Comparison of ENCODE assay signal across 25 cellular contexts in the genomic region with DNA sequence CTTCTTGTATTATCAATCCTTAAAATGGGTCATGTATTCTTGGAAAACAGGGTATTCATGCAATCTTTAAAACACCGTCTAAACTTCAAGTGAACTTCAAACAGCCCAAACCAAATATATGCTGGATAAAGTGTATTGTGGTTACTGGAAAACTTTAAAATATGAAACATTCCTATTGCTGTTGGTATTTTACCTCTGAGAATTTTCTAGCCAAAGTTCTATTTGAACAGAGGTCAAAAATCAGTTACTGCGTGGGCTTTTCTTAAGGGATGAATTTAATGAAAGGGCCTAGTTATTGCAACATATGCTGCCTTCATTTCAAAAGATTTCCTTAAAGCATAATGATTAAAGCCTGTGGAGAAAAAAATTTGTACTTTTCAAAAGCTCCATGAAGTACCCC.
DNase-seq lines count a peak whose midpoint lies in the region; ATAC-seq and TF ChIP-seq lines count a peak whose summit lies in the region.
"Had no signal": no experiment of that assay in that cellular context is flagged by ENCODE, and none has a peak within 500 bp of the region (broad histone marks: within the 10 kb centered on the region; RNA-seq: fewer than 3 reads in every experiment).

No MANE protein-coding gene starts in this region.

- CTCF ChIA-PET in mammary epithelial cell (lab: Charles Lee; ENCODE audit: low non-redundant PET), result no interaction called here

- peak overlapping the region; percentile 4 to 79 for H3K27ac ChIP-seq in breast epithelium
- H3K27ac ChIP-seq in mammary epithelial cell (ENCODE audit: insufficient read depth, low read depth, low read length), result no peak overlapping the region
- peak overlapping the region; percentile 36; the same call in 1 of the 2 replicates for H3K27ac ChIP-seq in SK-N-MC
- H3K27ac ChIP-seq: SJSA1, thoracic aorta, uterus had no signal

- no peak for TF ChIP-seq POLR2A in breast epithelium (IDR thresholded peaks at IDR 0.05)

- no peak for ATAC-seq in GM19397 (IDR thresholded peaks at IDR 0.05; ENCODE audit: unreplicated experiment)
- no peak for ATAC-seq in HG02588 (IDR thresholded peaks at IDR 0.05; ENCODE audit: unreplicated experiment)
- ATAC-seq: activated CD8-positive, alpha-beta T cell treated with anti-CD3 and anti-CD28 coated beads, Interleukin-2, amount 10 ng/mL, durations not matched to agents 7 days and 5 days; effector memory CD8-positive, alpha-beta T cell; Panc1; stimulated activated naive B cell treated with anti-CD40 and anti-IgM and Interleukin-4, amounts not matched to agents 10 μg/mL and 1 μg/mL and 100 μg/mL, for 72 hours had no signal

- TF ChIP-seq CTCF in breast epithelium (IDR thresholded peaks at IDR 0.05) (no peak), mammary epithelial cell (conservative IDR thresholded peaks at IDR 0.05 in 1 of 2, IDR thresholded peaks at IDR 0.05 in 1 of 2; ENCODE audit: extremely low read depth in 1 of 2, insufficient read depth in 1 of 2, low read depth in 1 of 2, low read length in 2 of 2) (no peak)

- in situ Hi-C loops in mammary epithelial cell (cut with MboI; ENCODE audit: low sequenced_read_pairs in 2 of 2), result no loop called here

- H3K4me3 ChIP-seq in breast epithelium, result no peak overlapping the region
- no peak overlapping the region for H3K4me3 ChIP-seq in mammary epithelial cell (replicated peaks in 1 of 3; ENCODE audit: insufficient read depth in 1 of 3, low read depth in 2 of 3, low read length in 3 of 3)
- no peak overlapping the region for H3K4me3 ChIP-seq in SK-N-MC
- H3K4me3 ChIP-seq in skeletal muscle cell (ENCODE audit: low read depth, low read length), result no peak overlapping the region
- H3K4me3 ChIP-seq: SJSA1, thoracic aorta, uterus had no signal

- no peak overlapping the region for H2AFZ ChIP-seq in mammary epithelial cell (ENCODE audit: low read depth, low read length)

- intact Hi-C loops in breast epithelium (cut with DNase I; ENCODE audit: low total_unique reads), result loop anchor here (5.0 kb wide), 1 partner anchor 686 kb away; no protein-coding TSS in a partner anchor
- intact Hi-C loops in mammary epithelial cell (cut with micrococcal nuclease), result no loop called here

- no peak overlapping the region for H3K9ac ChIP-seq in mammary epithelial cell (ENCODE audit: insufficient read depth, low read length)
- H3K9ac ChIP-seq in SK-N-MC (ENCODE audit: insufficient read length), result no peak overlapping the region

- no peaks in the 10 kb centered on the region for H3K9me3 ChIP-seq in breast epithelium
- no peaks in the 10 kb centered on the region for H3K9me3 ChIP-seq in mammary epithelial cell (replicated peaks; ENCODE audit: insufficient read depth, low read length)
- no peaks in the 10 kb centered on the region for H3K9me3 ChIP-seq in SK-N-MC (ENCODE audit: low read depth, low read length)
- H3K9me3 ChIP-seq: SJSA1, thoracic aorta, uterus had no signal

- no TSS peak for BruUV-seq in mammary epithelial cell (replicated peaks; lab: Mats Ljungman, UMichigan)

- H3K27me3 ChIP-seq in breast epithelium, result no peaks in the 10 kb centered on the region
- H3K27me3 ChIP-seq in mammary epithelial cell (ENCODE audit: insufficient read depth, low read length), result no peaks in the 10 kb centered on the region
- H3K27me3 ChIP-seq: SJSA1, uterus had no signal

- peaks cover 0 to 5% of the 10 kb centered on the region in 2 donors for H3K4me1 ChIP-seq in breast epithelium
- H3K4me1 ChIP-seq in mammary epithelial cell (ENCODE audit: insufficient read depth, low read length), result no peaks in the 10 kb centered on the region
- H3K4me1 ChIP-seq: SJSA1, uterus had no signal

- dilution Hi-C loops in mammary epithelial cell (cut with HindIII; ENCODE audit: low sequenced_read_pairs), result no loop called here

- no peak for DNase-seq in breast epithelium (ENCODE audit: low spot score in 2 of 2)
- DNase-seq in mammary epithelial cell, result no peak
- DNase-seq in SK-N-MC (ENCODE audit: low read depth, low spot score), result peak; percentile 8
- peak; percentile 84 for DNase-seq in fibroblast of peridontal ligament (ENCODE audit: extremely low read depth)
- peak; percentile 48 for DNase-seq in skeletal muscle cell (ENCODE audit: low read depth)
- no peak for DNase-seq in kidney glomerular epithelial cell (lab: John Stamatoyannopoulos, UW)
- DNase-seq: activated CD8-positive, alpha-beta T cell treated with anti-CD3 and anti-CD28 coated beads, Interleukin-2, amount 10 ng/mL, durations not matched to agents 7 days and 5 days; activated effector memory CD4-positive, alpha-beta T cell treated with anti-CD3 and anti-CD28 coated beads, Interleukin-2, amount 50 U/mL, for 16 hours; activated naive CD8-positive, alpha-beta T cell treated with anti-CD3 and anti-CD28 coated beads, Interleukin-2, amount 10 ng/mL, durations not matched to agents 7 days and 5 days; C1 segment of cervical spinal cord; Calu3; effector memory CD8-positive, alpha-beta T cell; head of caudate nucleus; naive B cell; NCI-H1417 treated with DMSO at 0.1 percent for 48 hours; NCI-H2107; occipital lobe; stimulated activated CD4-positive, alpha-beta T cell treated with anti-CD3 and anti-CD28 coated beads, Interleukin-4, amount 100 ng/mL, for 1 hour; stimulated activated naive B cell treated with anti-CD40 and anti-IgM and Interleukin-4, amounts not matched to agents 10 μg/mL and 1 μg/mL and 100 μg/mL, for 72 hours; uterus had no signal

- H3K79me2 ChIP-seq in mammary epithelial cell (ENCODE audit: insufficient read depth, low read length), result no peaks in the 10 kb centered on the region

- 7% methylated on average over 2 of the region's 2 CpGs for WGBS in mammary epithelial cell (ENCODE audit: low coverage, missing lambda C conversion rate)

- H3K36me3 ChIP-seq in breast epithelium (no peaks in the 10 kb centered on the region), mammary epithelial cell (ENCODE audit: insufficient read depth, low read length) (no peaks in the 10 kb centered on the region), SK-N-MC (ENCODE audit: insufficient read depth, low read length) (no peaks in the 10 kb centered on the region)
- H3K36me3 ChIP-seq: SJSA1, thoracic aorta, uterus had no signal

- no peaks in the 10 kb centered on the region for H4K20me1 ChIP-seq in mammary epithelial cell (ENCODE audit: insufficient read depth, low read length)

- H3K4me2 ChIP-seq in mammary epithelial cell (ENCODE audit: insufficient read depth, low read depth, low read length), result no peak overlapping the region

Comparison
In these comparisons a context has a peak if more than half of its experiments do, and no peak if none do; other contexts are left out.
1. DNase-seq: peak in SK-N-MC (single experiment), fibroblast of peridontal ligament (single experiment) and skeletal muscle cell (single experiment); none in breast epithelium (0 of 2), mammary epithelial cell (single experiment) and kidney glomerular epithelial cell (single experiment).